Comparison of ENCODE assay signal across 29 cellular contexts in the genomic region with DNA sequence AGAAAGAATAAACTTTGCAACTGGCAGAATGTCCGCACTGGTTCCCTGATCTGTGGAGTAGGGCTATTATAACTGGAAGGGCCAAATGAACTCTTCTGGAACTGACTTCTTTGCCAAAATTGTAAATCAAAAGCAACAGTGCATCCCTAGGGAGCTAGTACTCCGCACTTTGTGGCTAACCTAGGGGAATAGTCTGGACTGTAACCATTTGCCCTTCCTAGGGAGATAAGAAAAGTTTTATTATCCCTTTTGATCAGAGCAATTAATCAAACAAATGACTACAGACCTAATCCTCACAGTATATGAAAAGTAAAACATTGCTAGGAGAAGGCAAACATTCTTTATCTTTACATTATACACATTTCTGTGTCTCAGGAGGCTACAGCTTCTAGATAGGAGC.
"Had no signal": no experiment of that assay in that cellular context is flagged by ENCODE, and none has a peak within 500 bp of the region (broad histone marks: within the 10 kb centered on the region; RNA-seq: fewer than 3 reads in every experiment).

No MANE protein-coding gene starts in this region.

- H3K27me3 ChIP-seq: ascending aorta had no signal

- H3K9me3 ChIP-seq: ascending aorta, MG63 had no signal

- H3K27ac ChIP-seq: ascending aorta, cardiac muscle cell, PC-9 had no signal

- H3K4me2 ChIP-seq: PC-9 had no signal

- H3K27ac Mint-ChIP-seq: activated CD4-positive, alpha-beta T cell treated with anti-CD3 and anti-CD28 coated beads, Interleukin-2, amount 10 ng/mL, durations not matched to agents 24 days and 14 days; activated CD8-positive, alpha-beta T cell treated with anti-CD3 and anti-CD28 coated beads for 36 hours; activated naive CD4-positive, alpha-beta T cell treated with anti-CD3 and anti-CD28 coated beads, Interleukin-2, amount 50 U/mL, for 24 hours; activated naive CD8-positive, alpha-beta T cell treated with anti-CD3 and anti-CD28 coated beads, Interleukin-2, amount 10 ng/mL, durations not matched to agents 7 days and 5 days; activated T-helper 2 cell treated with anti-CD3 and anti-CD28 coated beads, Interferon-gamma antibody, Interleukin-2, Interleukin-4, amounts not matched to agents 10 μg/mL and 5 μg/mL and 100 μg/mL, durations not matched to agents 14 hours and 24 hours and 36 hours had no signal

- DNase-seq: activated CD4-positive, alpha-beta T cell treated with anti-CD3 and anti-CD28 coated beads, Interleukin-2, amount 10 ng/mL, durations not matched to agents 24 days and 14 days; activated CD4-positive, alpha-beta T cell treated with anti-CD3 and anti-CD28 coated beads, Interleukin-2, amount 50 U/mL, for 4 hours; activated CD8-positive, alpha-beta T cell treated with anti-CD3 and anti-CD28 coated beads for 36 hours; activated gamma-delta T cell; activated naive CD4-positive, alpha-beta T cell treated with Interleukin-2 at 50 U/mL for 16 hours; activated naive CD8-positive, alpha-beta T cell treated with anti-CD3 and anti-CD28 coated beads, Interleukin-2, amount 10 ng/mL, durations not matched to agents 7 days and 5 days; activated T-cell treated with anti-CD3 and anti-CD28 coated beads, Interleukin-2, amount 50 U/mL, for 1 hour; amygdala; Kasumi-1; MG63; NCI-H1048; NCI-H1105 treated with DMSO at 0.1 percent for 48 hours; NCI-H1436; NCI-H1694; NCI-H1930; NCI-H2081 treated with DMSO at 0.1 percent for 48 hours; NCI-H2171; NCI-H446 treated with DMSO at 0.1 percent for 48 hours; NCI-H524; PC-9; Right ventricle myocardium superior; SW 1271; T-helper 1 cell; T1000 had no signal

- H3K9me3 Mint-ChIP-seq: activated CD4-positive, alpha-beta T cell treated with anti-CD3 and anti-CD28 coated beads, Interleukin-2, amount 10 ng/mL, durations not matched to agents 24 days and 14 days; activated CD8-positive, alpha-beta T cell treated with anti-CD3 and anti-CD28 coated beads for 36 hours; activated naive CD4-positive, alpha-beta T cell treated with anti-CD3 and anti-CD28 coated beads, Interleukin-2, amount 50 U/mL, for 24 hours; activated naive CD8-positive, alpha-beta T cell treated with anti-CD3 and anti-CD28 coated beads, Interleukin-2, amount 10 ng/mL, durations not matched to agents 7 days and 5 days; activated T-helper 2 cell treated with anti-CD3 and anti-CD28 coated beads, Interferon-gamma antibody, Interleukin-2, Interleukin-4, amounts not matched to agents 10 μg/mL and 5 μg/mL and 100 μg/mL, durations not matched to agents 14 hours and 24 hours and 36 hours; central memory CD8-positive, alpha-beta T cell had no signal

- H3K4me3 Mint-ChIP-seq: activated CD4-positive, alpha-beta T cell treated with anti-CD3 and anti-CD28 coated beads, Interleukin-2, amount 10 ng/mL, durations not matched to agents 24 days and 14 days; activated CD8-positive, alpha-beta T cell treated with anti-CD3 and anti-CD28 coated beads for 36 hours; activated naive CD4-positive, alpha-beta T cell treated with anti-CD3 and anti-CD28 coated beads, Interleukin-2, amount 50 U/mL, for 24 hours; activated naive CD8-positive, alpha-beta T cell treated with anti-CD3 and anti-CD28 coated beads, Interleukin-2, amount 10 ng/mL, durations not matched to agents 7 days and 5 days; central memory CD8-positive, alpha-beta T cell had no signal

- H3K4me3 ChIP-seq: ascending aorta, cardiac muscle cell, MG63, PC-9 had no signal

- H3K36me3 Mint-ChIP-seq: activated naive CD4-positive, alpha-beta T cell treated with anti-CD3 and anti-CD28 coated beads, Interleukin-2, amount 50 U/mL, for 24 hours; activated naive CD8-positive, alpha-beta T cell treated with anti-CD3 and anti-CD28 coated beads, Interleukin-2, amount 10 ng/mL, durations not matched to agents 7 days and 5 days had no signal

- ATAC-seq: activated CD8-positive, alpha-beta T cell treated with anti-CD3 and anti-CD28 coated beads for 36 hours had no signal

- H3K36me3 ChIP-seq: ascending aorta, cardiac muscle cell, MG63 had no signal
